ENCODE assay signal across 9 cellular contexts in genomic region chr10:34758447-34758996, GRCh38. TPM values are rescaled to one million over a fixed set of nuclear protein-coding genes. Genes with fewer than 3 reads are reported as not detected.
DNase-seq lines count a peak whose midpoint lies in the region; ATAC-seq, FAIRE-seq and TF ChIP-seq lines count a peak whose summit lies in the region.
"Had no signal": no experiment of that assay in that cellular context is flagged by ENCODE, and none has a peak within 500 bp of the region (broad histone marks: within the 10 kb centered on the region; RNA-seq: fewer than 3 reads in every experiment).

No MANE protein-coding gene starts in this region.

- no peaks in the 10 kb centered on the region for H3K36me3 Mint-ChIP-seq in activated naive CD4-positive, alpha-beta T cell treated with anti-CD3 and anti-CD28 coated beads for 36 hours (ENCODE audit: low read depth)

- H3K27me3 Mint-ChIP-seq in activated naive CD4-positive, alpha-beta T cell treated with anti-CD3 and anti-CD28 coated beads for 36 hours (ENCODE audit: low read depth), result peaks cover 5% of the 10 kb centered on the region

- TF ChIP-seq CTCF in GM12865 (IDR thresholded peaks at IDR 0.05; ENCODE audit: insufficient read depth, low read depth, low read length, missing control alignments), result no peak

- H3K4me1 Mint-ChIP-seq in activated naive CD4-positive, alpha-beta T cell treated with anti-CD3 and anti-CD28 coated beads for 36 hours (ENCODE audit: low read depth), result peaks cover 11% of the 10 kb centered on the region

- no peak overlapping the region for H3K4me3 Mint-ChIP-seq in activated naive CD4-positive, alpha-beta T cell treated with anti-CD3 and anti-CD28 coated beads for 36 hours

- CTCF ChIA-PET in activated naive CD4-positive, alpha-beta T cell treated with anti-CD3 and anti-CD28 coated beads for 36 hours (lab: Charles Lee), result interaction anchor here (1.1 to 1.7 kb wide), 3 partner anchors 14 to 92 kb away, joined by 3 to 5 read pairs (median 3); no protein-coding TSS in a partner anchor

- no peaks in the 10 kb centered on the region for H3K9me3 Mint-ChIP-seq in activated naive CD4-positive, alpha-beta T cell treated with anti-CD3 and anti-CD28 coated beads for 36 hours

- peak; percentile 99 for FAIRE-seq in RCC 7860 (lab: Jason Lieb, UNC)

- peak; percentile 61 for ATAC-seq in HG02763 (IDR thresholded peaks at IDR 0.05; ENCODE audit: unreplicated experiment)

- no peak overlapping the region for H3K4me3 ChIP-seq in GM12865 (ENCODE audit: low read depth, low read length)
- H3K4me3 ChIP-seq: heart left ventricle had no signal

- H3K27ac Mint-ChIP-seq in activated naive CD4-positive, alpha-beta T cell treated with anti-CD3 and anti-CD28 coated beads for 36 hours, result no peak overlapping the region

- DNase-seq in GM12865 (ENCODE audit: low read depth), result peak; percentile 9
- DNase-seq in RCC 7860 (ENCODE audit: low spot score), result peak; percentile 99
- DNase-seq in foreskin melanocyte, result peak; percentile 52
- no peak for DNase-seq in NCI-H345 treated with DMSO at 0.1 percent for 48 hours (lab: John Stamatoyannopoulos, UW; ENCODE audit: unreplicated experiment)
- DNase-seq in NCI-H1694 (lab: John Stamatoyannopoulos, UW), result no peak
- no peak for DNase-seq in germinal center (ENCODE audit: low spot score)
- no peak for DNase-seq in activated naive CD4-positive, alpha-beta T cell treated with anti-CD3 and anti-CD28 coated beads for 36 hours
- DNase-seq: heart left ventricle had no signal

- intact Hi-C loops in activated naive CD4-positive, alpha-beta T cell treated with anti-CD3 and anti-CD28 coated beads for 36 hours (cut with micrococcal nuclease), result no loop called here

RNA-seq across cellular contexts. Expression of gene PARD3, which starts 56.6 kb away (rescaled TPM):
- 1 to 10 TPM; 3.6 to 4.0 TPM for total RNA-seq in activated naive CD4-positive, alpha-beta T cell treated with anti-CD3 and anti-CD28 coated beads for 36 hours

Comparison
In these comparisons a context has a peak if more than half of its experiments do, and no peak if none do; other contexts are left out.
1. DNase-seq: peak in GM12865 (single experiment), RCC 7860 (single experiment) and foreskin melanocyte (single experiment); none in NCI-H345 treated with DMSO at 0.1 percent for 48 hours (single experiment), NCI-H1694 (single experiment), germinal center (single experiment) and activated naive CD4-positive, alpha-beta T cell treated with anti-CD3 and anti-CD28 coated beads for 36 hours (single experiment).